ENCODE assay signal across 1 cellular context in genomic region chr3:40309439-40309924, GRCh38.
TF ChIP-seq lines count a peak whose summit lies in the region.

Gene EIF1B (plus strand): TSS chr3:40309707. CDS start chr3:40309942, 235 bp downstream.

TF ChIP-seq in GM12878, 131 proteins besides CTCF, POLR2A, EP300 and RAD21 (continued from another document):
- TF ChIP-seq ZNF687 (IDR thresholded peaks at IDR 0.05) (peak; percentile 53; the same call in 1 of the 2 replicates), BCL3 (IDR thresholded peaks at IDR 0.05; ENCODE audit: borderline replicate concordance, insufficient read depth, low read depth, low read length, poor library complexity, severe bottlenecking) (no peak), SPI1 (IDR thresholded peaks at IDR 0.05; ENCODE audit: borderline replicate concordance, insufficient read depth, low read depth, low read length) (no peak), RELA (IDR thresholded peaks at IDR 0.05; ENCODE audit: borderline replicate concordance, partially characterized antibody) (peak; percentile 86), NFYA (IDR thresholded peaks at IDR 0.05; ENCODE audit: borderline replicate concordance, low read depth, low read length) (no peak), WRNIP1 (IDR thresholded peaks at IDR 0.05; ENCODE audit: borderline replicate concordance, low read depth, low read length) (no peak), SMAD1 (IDR thresholded peaks at IDR 0.05; ENCODE audit: low read depth, partially characterized antibody) (no peak)
